In the genomic region with DNA sequence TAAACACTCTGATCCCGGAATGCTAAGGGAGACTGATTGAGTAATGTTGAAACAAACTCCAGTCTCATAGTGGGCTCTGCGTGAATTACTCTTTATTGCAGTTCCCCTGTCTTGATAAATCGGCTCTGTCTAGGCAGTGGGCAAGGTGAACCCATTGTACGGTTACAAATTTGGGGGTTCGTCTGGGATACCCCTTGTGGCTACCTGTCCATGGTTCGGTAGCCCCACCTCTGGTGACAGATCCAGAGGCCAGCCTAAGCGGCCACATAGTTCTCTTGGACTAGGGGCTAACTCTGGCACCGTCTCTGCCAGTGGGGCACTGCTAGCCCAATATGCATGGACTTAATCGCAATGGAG, we compare ENCODE assay signal across 9 cellular contexts. TPM values are rescaled to one million over a fixed set of nuclear protein-coding genes. Genes with fewer than 3 reads are reported as not detected.
DNase-seq lines count a peak whose midpoint lies in the region; ATAC-seq and TF ChIP-seq lines count a peak whose summit lies in the region.
"Had no signal": no experiment of that assay in that cellular context is flagged by ENCODE, and none has a peak within 500 bp of the region (broad histone marks: within the 10 kb centered on the region; RNA-seq: fewer than 3 reads in every experiment).

No MANE protein-coding gene starts in this region.

- H2BK120ac ChIP-seq in mesenchymal stem cell (ENCODE audit: low read depth, low read length), result no peak overlapping the region

- H3K4me1 Mint-ChIP-seq in stimulated activated naive CD8-positive, alpha-beta T cell treated with anti-CD3 and anti-CD28 coated beads, Interleukin-15, Interleukin-2, amounts not matched to agents 100 ng/mL and 50 ng/mL, for 24 hours (ENCODE audit: low read depth), result peaks cover 44% of the 10 kb centered on the region

- peak overlapping the region; percentile 93 for H3K9ac ChIP-seq in mesenchymal stem cell (ENCODE audit: low read length)

- WGBS in mesenchymal stem cell, result 92% methylated on average over 9 of the region's 9 CpGs

- no peak for DNase-seq in stimulated activated naive CD8-positive, alpha-beta T cell treated with anti-CD3 and anti-CD28 coated beads, Interleukin-15, Interleukin-2, amounts not matched to agents 100 U/mL and 50 U/mL, for 24 hours
- DNase-seq in astrocyte of the cerebellum (ENCODE audit: low read depth) (no peak), mesenchymal stem cell (no peak), HEK293T (ENCODE audit: extremely low spot score) (no peak), left colon (no peak), NAMALWA (ENCODE audit: low spot score) (no peak), DMS79 (lab: John Stamatoyannopoulos, UW) (no peak)
- DNase-seq: foreskin keratinocyte had no signal

- H4K91ac ChIP-seq in mesenchymal stem cell (ENCODE audit: low read length), result no peak overlapping the region

- H3K4me1 ChIP-seq in mesenchymal stem cell (ENCODE audit: control insufficient read depth, insufficient read depth, low read depth, low read length), result peaks cover 8% of the 10 kb centered on the region

- H3K18ac ChIP-seq in mesenchymal stem cell (ENCODE audit: low read depth in 1 of 2, low read length in 2 of 2), result peak overlapping the region in 1 of 2 experiments; percentile 75

- no peak overlapping the region for H3K14ac ChIP-seq in mesenchymal stem cell (ENCODE audit: low read length in 2 of 2)

- no peak overlapping the region for H2BK5ac ChIP-seq in mesenchymal stem cell (ENCODE audit: low read depth, low read length, poor library complexity, severe bottlenecking)

- no peaks in the 10 kb centered on the region for H3K27me3 Mint-ChIP-seq in stimulated activated naive CD8-positive, alpha-beta T cell treated with anti-CD3 and anti-CD28 coated beads, Interleukin-15, Interleukin-2, amounts not matched to agents 100 ng/mL and 50 ng/mL, for 24 hours

- no peak overlapping the region for H3K27ac ChIP-seq in mesenchymal stem cell (ENCODE audit: low read length, poor library complexity, severe bottlenecking)

- no peak overlapping the region for H2BK15ac ChIP-seq in mesenchymal stem cell (ENCODE audit: low read depth, poor library complexity, severe bottlenecking)

- no peaks in the 10 kb centered on the region for H3K27me3 ChIP-seq in mesenchymal stem cell (ENCODE audit: control insufficient read depth in 1 of 2, insufficient read depth in 1 of 2, low read length in 2 of 2)
- H3K27me3 ChIP-seq: foreskin keratinocyte had no signal

- H3K36me3 Mint-ChIP-seq in stimulated activated naive CD8-positive, alpha-beta T cell treated with anti-CD3 and anti-CD28 coated beads, Interleukin-15, Interleukin-2, amounts not matched to agents 100 ng/mL and 50 ng/mL, for 24 hours (ENCODE audit: low read depth), result peaks cover 31% of the 10 kb centered on the region

- peak overlapping the region; percentile 10 for H2AK5ac ChIP-seq in mesenchymal stem cell (ENCODE audit: low read length, severe bottlenecking)

- peak overlapping the region; percentile 72 for H3K4me3 ChIP-seq in astrocyte of the cerebellum (ENCODE audit: low read depth, low read length)
- peak overlapping the region in 1 of 2 experiments; percentile 89 for H3K4me3 ChIP-seq in mesenchymal stem cell (ENCODE audit: insufficient read depth in 1 of 2, low read depth in 1 of 2, low read length in 2 of 2)

- H3K36me3 ChIP-seq in mesenchymal stem cell (ENCODE audit: control insufficient read depth in 1 of 2, insufficient read depth in 2 of 2, low read depth in 1 of 2, low read length in 2 of 2), result peaks cover 0 to 7% of the 10 kb centered on the region in 2 experiments

- no peaks in the 10 kb centered on the region for H3K9me3 Mint-ChIP-seq in stimulated activated naive CD8-positive, alpha-beta T cell treated with anti-CD3 and anti-CD28 coated beads, Interleukin-15, Interleukin-2, amounts not matched to agents 100 ng/mL and 50 ng/mL, for 24 hours

- in situ Hi-C loops in astrocyte of the cerebellum (cut with HindIII; ENCODE audit: low sequenced_read_pairs), result no loop called here

- H2AFZ ChIP-seq in mesenchymal stem cell (ENCODE audit: low read depth, low read length), result no peak overlapping the region

- H3K4me2 ChIP-seq in mesenchymal stem cell (ENCODE audit: low read length, poor library complexity, severe bottlenecking), result peak overlapping the region; percentile 75

- H3K4ac ChIP-seq in mesenchymal stem cell (ENCODE audit: low read depth in 1 of 2, low read length in 2 of 2), result no peak overlapping the region

- H4K8ac ChIP-seq in mesenchymal stem cell (ENCODE audit: low read length), result peak overlapping the region; percentile 91

- POLR2A ChIA-PET in HEK293T (lab: Yijun Ruan, JAX), result interaction anchor here (1.1 to 2.7 kb wide), 10 partner anchors 9 to 199 kb away, joined by 3 to 37 read pairs (median 8); a partner anchor contains a TSS

- H3K4me3 Mint-ChIP-seq in stimulated activated naive CD8-positive, alpha-beta T cell treated with anti-CD3 and anti-CD28 coated beads, Interleukin-15, Interleukin-2, amounts not matched to agents 100 ng/mL and 50 ng/mL, for 24 hours, result peak overlapping the region; percentile 99

- ATAC-seq in stimulated activated naive CD8-positive, alpha-beta T cell treated with anti-CD3 and anti-CD28 coated beads, Interleukin-15, Interleukin-2, amounts not matched to agents 100 U/mL and 50 U/mL, for 24 hours, result no peak
- no peak for ATAC-seq in left colon

- no peak for TF ChIP-seq CTCF in astrocyte of the cerebellum (IDR thresholded peaks at IDR 0.05; ENCODE audit: low read depth, low read length, missing control alignments)

- H2BK12ac ChIP-seq in mesenchymal stem cell (ENCODE audit: low read length in 2 of 2), result peak overlapping the region in 1 of 2 experiments; percentile 11

- intact Hi-C loops in left colon (cut with DNase I, micrococcal nuclease), result no loop called here

- H3K27ac Mint-ChIP-seq in stimulated activated naive CD8-positive, alpha-beta T cell treated with anti-CD3 and anti-CD28 coated beads, Interleukin-15, Interleukin-2, amounts not matched to agents 100 ng/mL and 50 ng/mL, for 24 hours, result peak overlapping the region; percentile 91

- no peaks in the 10 kb centered on the region for H3K9me3 ChIP-seq in mesenchymal stem cell (ENCODE audit: control insufficient read depth, low read length)

- peaks cover 32% of the 10 kb centered on the region for H3K79me1 ChIP-seq in mesenchymal stem cell (replicated peaks; ENCODE audit: low read length, poor library complexity, severe bottlenecking)

- H3K23ac ChIP-seq in mesenchymal stem cell (ENCODE audit: low read length in 2 of 2), result no peak overlapping the region

- CTCF ChIA-PET in HEK293T (lab: Yijun Ruan, JAX), result no interaction called here

TF ChIP-seq in HEK293T, 16 proteins besides CTCF, POLR2A, EP300 and RAD21:
- TF ChIP-seq ZNF384 (IDR thresholded peaks at IDR 0.05) (no peak), L3MBTL2 (conservative IDR thresholded peaks at IDR 0.05) (no peak), ELF4 (IDR thresholded peaks at IDR 0.05) (no peak), FOXK2 (IDR thresholded peaks at IDR 0.05) (no peak), TARDBP (IDR thresholded peaks at IDR 0.05) (no peak), ARNT (IDR thresholded peaks at IDR 0.05) (no peak), FOXA1 (IDR thresholded peaks at IDR 0.05) (no peak), FOXM1 (IDR thresholded peaks at IDR 0.05; ENCODE audit: borderline replicate concordance) (no peak), SP1 (IDR thresholded peaks at IDR 0.05) (no peak), HDGF (IDR thresholded peaks at IDR 0.05; ENCODE audit: borderline replicate concordance) (no peak), LEF1 (IDR thresholded peaks at IDR 0.05; ENCODE audit: borderline replicate concordance) (no peak), SUZ12 (IDR thresholded peaks at IDR 0.05) (no peak), CTBP1 (IDR thresholded peaks at IDR 0.05; ENCODE audit: borderline replicate concordance) (no peak), BHLHE40 (IDR thresholded peaks at IDR 0.05; ENCODE audit: borderline replicate concordance) (no peak), NFRKB (IDR thresholded peaks at IDR 0.05) (no peak)
- TF ChIP-seq, protein P1, sequence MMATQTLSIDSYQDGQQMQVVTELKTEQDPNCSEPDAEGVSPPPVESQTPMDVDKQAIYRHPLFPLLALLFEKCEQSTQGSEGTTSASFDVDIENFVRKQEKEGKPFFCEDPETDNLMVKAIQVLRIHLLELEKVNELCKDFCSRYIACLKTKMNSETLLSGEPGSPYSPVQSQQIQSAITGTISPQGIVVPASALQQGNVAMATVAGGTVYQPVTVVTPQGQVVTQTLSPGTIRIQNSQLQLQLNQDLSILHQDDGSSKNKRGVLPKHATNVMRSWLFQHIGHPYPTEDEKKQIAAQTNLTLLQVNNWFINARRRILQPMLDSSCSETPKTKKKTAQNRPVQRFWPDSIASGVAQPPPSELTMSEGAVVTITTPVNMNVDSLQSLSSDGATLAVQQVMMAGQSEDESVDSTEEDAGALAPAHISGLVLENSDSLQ (IDR thresholded peaks at IDR 0.05), result no peak
TF ChIP-seq in HEK293T: peak in this region for 0.

RNA-seq across cellular contexts. Expression of a gene that starts 1.1 kb away (rescaled TPM):
- 43.7 TPM for polyA plus RNA-seq in mesenchymal stem cell (2013, experiment 1 of 2)
- 44.3 TPM for polyA plus RNA-seq in mesenchymal stem cell (2013, experiment 2 of 2)
- total RNA-seq in left colon, result 100 to 1,000 TPM; 125 to 127 TPM

RNA-seq across cellular contexts. Expression of a gene that starts 56.1 kb away (rescaled TPM):
- 56.4 TPM for polyA plus RNA-seq in mesenchymal stem cell (2013, experiment 1 of 2)
- 55.0 TPM for polyA plus RNA-seq in mesenchymal stem cell (2013, experiment 2 of 2)
- total RNA-seq in left colon, result 100 to 1,000 TPM in 1 of 2 donors, 10 to 100 TPM in 1; 86.2 to 111 TPM

RNA-seq across cellular contexts. Expression of a gene that starts 56.3 kb away (rescaled TPM):
- 33.6 TPM for polyA plus RNA-seq in mesenchymal stem cell (2013, experiment 1 of 2)
- 32.9 TPM for polyA plus RNA-seq in mesenchymal stem cell (2013, experiment 2 of 2)
- total RNA-seq in left colon, result 10 to 100 TPM; 61.7 to 68.8 TPM
